19 cellular contexts compared by ENCODE assay signal in genomic region chr4:76729991-76730390, GRCh38.
"Had no signal": no experiment of that assay in that cellular context is flagged by ENCODE, and none has a peak within 500 bp of the region (broad histone marks: within the 10 kb centered on the region; RNA-seq: fewer than 3 reads in every experiment).

No MANE protein-coding gene starts in this region.

- H3K4me3 ChIP-seq: coronary artery, hepatocyte, lung, spleen had no signal

- H3K36me3 Mint-ChIP-seq: activated naive CD8-positive, alpha-beta T cell treated with anti-CD3 and anti-CD28 coated beads, Interleukin-2, amount 10 ng/mL, durations not matched to agents 7 days and 5 days; immature natural killer cell; naive thymus-derived CD4-positive, alpha-beta T cell had no signal

- H3K4me1 Mint-ChIP-seq: activated CD4-positive, alpha-beta T cell treated with anti-CD3 and anti-CD28 coated beads for 36 hours; activated naive CD8-positive, alpha-beta T cell treated with anti-CD3 and anti-CD28 coated beads, Interleukin-2, amount 10 ng/mL, durations not matched to agents 7 days and 5 days; immature natural killer cell had no signal

- DNase-seq: activated CD4-positive, alpha-beta T cell treated with anti-CD3 and anti-CD28 coated beads for 36 hours; activated CD8-positive, alpha-beta memory T cell treated with anti-CD3 and anti-CD28 coated beads, Interleukin-2, amount 50 U/mL, for 4 hours; activated CD8-positive, alpha-beta T cell treated with anti-CD3 and anti-CD28 coated beads for 36 hours; activated naive CD8-positive, alpha-beta T cell treated with anti-CD3 and anti-CD28 coated beads, Interleukin-2, amount 10 ng/mL, durations not matched to agents 7 days and 5 days; activated T-cell treated with anti-CD3 and anti-CD28 coated beads, Interleukin-2, amount 50 U/mL, for 72 hours; effector CD8-positive, alpha-beta T cell; immature natural killer cell; left cardiac atrium; naive thymus-derived CD4-positive, alpha-beta T cell; nucleus accumbens; right cardiac atrium; spleen; stimulated activated CD4-positive, alpha-beta T cell treated with anti-CD3 and anti-CD28 coated beads, Interleukin-1b, Interleukin-23, amount 100 ng/mL, for 48 hours; stimulated activated naive CD4-positive, alpha-beta T cell; T-helper 9 cell had no signal

- H3K36me3 ChIP-seq: spleen had no signal

- H2AFZ ChIP-seq: hepatocyte had no signal

- H3K27me3 Mint-ChIP-seq: type B pancreatic cell had no signal

- H3K4me3 Mint-ChIP-seq: activated CD4-positive, alpha-beta T cell treated with anti-CD3 and anti-CD28 coated beads for 36 hours; activated CD8-positive, alpha-beta T cell treated with anti-CD3 and anti-CD28 coated beads for 36 hours; activated naive CD8-positive, alpha-beta T cell treated with anti-CD3 and anti-CD28 coated beads, Interleukin-2, amount 10 ng/mL, durations not matched to agents 7 days and 5 days; activated T-cell treated with anti-CD3 and anti-CD28 coated beads, Interleukin-2, amount 50 U/mL, for 72 hours; immature natural killer cell; naive thymus-derived CD4-positive, alpha-beta T cell; type B pancreatic cell had no signal

- H3K27me3 ChIP-seq: hepatocyte had no signal

- H3K9me3 Mint-ChIP-seq: activated CD8-positive, alpha-beta T cell treated with anti-CD3 and anti-CD28 coated beads for 36 hours; activated naive CD8-positive, alpha-beta T cell treated with anti-CD3 and anti-CD28 coated beads, Interleukin-2, amount 10 ng/mL, durations not matched to agents 7 days and 5 days; activated T-cell treated with anti-CD3 and anti-CD28 coated beads, Interleukin-2, amount 50 U/mL, for 72 hours; type B pancreatic cell had no signal

- H3K27ac Mint-ChIP-seq: activated CD4-positive, alpha-beta T cell treated with anti-CD3 and anti-CD28 coated beads for 36 hours; activated CD8-positive, alpha-beta T cell treated with anti-CD3 and anti-CD28 coated beads for 36 hours; activated naive CD8-positive, alpha-beta T cell treated with anti-CD3 and anti-CD28 coated beads, Interleukin-2, amount 10 ng/mL, durations not matched to agents 7 days and 5 days; activated T-cell treated with anti-CD3 and anti-CD28 coated beads, Interleukin-2, amount 50 U/mL, for 72 hours; immature natural killer cell; naive thymus-derived CD4-positive, alpha-beta T cell; type B pancreatic cell had no signal

- ATAC-seq: activated CD4-positive, alpha-beta T cell treated with anti-CD3 and anti-CD28 coated beads for 36 hours; activated CD8-positive, alpha-beta T cell treated with anti-CD3 and anti-CD28 coated beads for 36 hours; activated T-cell treated with anti-CD3 and anti-CD28 coated beads, Interleukin-2, amount 50 U/mL, for 72 hours; left cardiac atrium; naive thymus-derived CD4-positive, alpha-beta T cell; right cardiac atrium had no signal

- H3K9me3 ChIP-seq: spleen had no signal

- H3K4me2 ChIP-seq: hepatocyte had no signal

- H3K27ac ChIP-seq: coronary artery, hepatocyte, spleen had no signal
